ENCODE assay signal across 1 cellular context in the genomic region with DNA sequence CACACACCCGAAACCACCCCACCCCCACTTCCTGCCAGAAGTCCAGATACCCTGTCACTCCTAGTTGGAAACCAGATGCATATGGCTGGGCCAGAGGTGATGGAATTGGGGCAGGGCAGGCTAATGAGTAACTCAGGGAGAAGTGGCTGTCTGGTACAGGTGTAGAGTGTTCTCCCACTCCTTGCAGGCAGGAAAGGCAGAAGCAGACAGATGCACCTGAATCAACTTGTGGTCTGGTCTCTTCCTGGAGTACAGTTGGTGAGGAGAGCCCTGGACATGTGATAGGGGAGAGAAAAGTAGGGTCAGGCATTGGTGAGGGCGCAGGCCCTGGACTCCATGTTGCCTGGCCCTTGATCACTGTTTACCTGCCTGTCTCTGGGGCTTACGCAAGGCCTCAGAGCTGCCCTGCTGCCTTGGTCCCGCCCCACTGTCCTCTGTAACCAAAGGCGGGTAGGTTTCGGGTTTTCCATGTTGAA.
A peak's percentile ranks its signal among the peaks of the same experiment; 100 is the strongest.
TF ChIP-seq lines count a peak whose summit lies in the region.

No MANE protein-coding gene starts in this region.

TF ChIP-seq in HepG2, 621 proteins besides CTCF, POLR2A, EP300 and RAD21 (continued from another document and continues in another):
- TF ChIP-seq, protein P1, sequence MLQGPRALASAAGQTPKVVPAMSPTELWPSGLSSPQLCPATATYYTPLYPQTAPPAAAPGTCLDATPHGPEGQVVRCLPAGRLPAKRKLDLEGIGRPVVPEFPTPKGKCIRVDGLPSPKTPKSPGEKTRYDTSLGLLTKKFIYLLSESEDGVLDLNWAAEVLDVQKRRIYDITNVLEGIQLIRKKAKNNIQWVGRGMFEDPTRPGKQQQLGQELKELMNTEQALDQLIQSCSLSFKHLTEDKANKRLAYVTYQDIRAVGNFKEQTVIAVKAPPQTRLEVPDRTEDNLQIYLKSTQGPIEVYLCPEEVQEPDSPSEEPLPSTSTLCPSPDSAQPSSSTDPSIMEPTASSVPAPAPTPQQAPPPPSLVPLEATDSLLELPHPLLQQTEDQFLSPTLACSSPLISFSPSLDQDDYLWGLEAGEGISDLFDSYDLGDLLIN (CRISPR knock-in tag; IDR thresholded peaks at IDR 0.05; ENCODE audit: borderline replicate concordance) = no peak
- TF ChIP-seq MEF2D (CRISPR knock-in tag; IDR thresholded peaks at IDR 0.05) (no peak), HDAC2 (CRISPR knock-in tag; IDR thresholded peaks at IDR 0.05) (peak; percentile 67), GPN1 (CRISPR knock-in tag; IDR thresholded peaks at IDR 0.05; ENCODE audit: borderline replicate concordance) (no peak), ZBTB7B (CRISPR knock-in tag; IDR thresholded peaks at IDR 0.05) (0 out of 2 replicates have a peak, but pooled peaks have one; percentile 20), GABPA (IDR thresholded peaks at IDR 0.05; ENCODE audit: low read depth, low read length) (no peak), GABPA (CRISPR knock-in tag; IDR thresholded peaks at IDR 0.05; ENCODE audit: low read depth) (peak; percentile 33; the same call in 1 of the 2 replicates), ZSCAN31 (CRISPR knock-in tag; IDR thresholded peaks at IDR 0.05; ENCODE audit: low read depth) (peak; percentile 84), CCDC6 (CRISPR knock-in tag; IDR thresholded peaks at IDR 0.05) (peak; percentile 63; the same call in 1 of the 2 replicates), KLF12 (CRISPR knock-in tag; IDR thresholded peaks at IDR 0.05; ENCODE audit: borderline replicate concordance) (0 out of 2 replicates have a peak, but pooled peaks have one; percentile 39), TEAD3 (CRISPR knock-in tag; optimal IDR thresholded peaks at IDR 0.05; ENCODE audit: borderline replicate concordance) (peak; percentile 16), ZFY (CRISPR knock-in tag; IDR thresholded peaks at IDR 0.05) (peak; percentile 66), ZNF543 (CRISPR knock-in tag; IDR thresholded peaks at IDR 0.05) (no peak), RFXAP (CRISPR knock-in tag; IDR thresholded peaks at IDR 0.05; ENCODE audit: borderline replicate concordance) (0 out of 2 replicates have a peak, but pooled peaks have one; percentile 43), KLF16 (CRISPR knock-in tag; IDR thresholded peaks at IDR 0.05) (no peak), ZNF331 (CRISPR knock-in tag; IDR thresholded peaks at IDR 0.05) (peak; percentile 55; the same call in 1 of the 2 replicates), HCFC1 (IDR thresholded peaks at IDR 0.05; ENCODE audit: low read depth, low read length) (no peak), DNMT3B (CRISPR knock-in tag; conservative IDR thresholded peaks at IDR 0.05) (no peak)
- TF ChIP-seq, protein P2, sequence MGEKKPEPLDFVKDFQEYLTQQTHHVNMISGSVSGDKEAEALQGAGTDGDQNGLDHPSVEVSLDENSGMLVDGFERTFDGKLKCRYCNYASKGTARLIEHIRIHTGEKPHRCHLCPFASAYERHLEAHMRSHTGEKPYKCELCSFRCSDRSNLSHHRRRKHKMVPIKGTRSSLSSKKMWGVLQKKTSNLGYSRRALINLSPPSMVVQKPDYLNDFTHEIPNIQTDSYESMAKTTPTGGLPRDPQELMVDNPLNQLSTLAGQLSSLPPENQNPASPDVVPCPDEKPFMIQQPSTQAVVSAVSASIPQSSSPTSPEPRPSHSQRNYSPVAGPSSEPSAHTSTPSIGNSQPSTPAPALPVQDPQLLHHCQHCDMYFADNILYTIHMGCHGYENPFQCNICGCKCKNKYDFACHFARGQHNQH (CRISPR knock-in tag; IDR thresholded peaks at IDR 0.05) = no peak
- TF ChIP-seq, protein P3, sequence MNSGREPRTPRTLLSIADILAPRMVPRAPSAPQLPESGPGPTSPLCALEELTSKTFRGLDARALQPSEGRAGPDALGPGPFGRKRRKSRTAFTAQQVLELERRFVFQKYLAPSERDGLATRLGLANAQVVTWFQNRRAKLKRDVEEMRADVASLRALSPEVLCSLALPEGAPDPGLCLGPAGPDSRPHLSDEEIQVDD (CRISPR knock-in tag; IDR thresholded peaks at IDR 0.05; ENCODE audit: borderline replicate concordance) = no peak
- TF ChIP-seq, protein P4, sequence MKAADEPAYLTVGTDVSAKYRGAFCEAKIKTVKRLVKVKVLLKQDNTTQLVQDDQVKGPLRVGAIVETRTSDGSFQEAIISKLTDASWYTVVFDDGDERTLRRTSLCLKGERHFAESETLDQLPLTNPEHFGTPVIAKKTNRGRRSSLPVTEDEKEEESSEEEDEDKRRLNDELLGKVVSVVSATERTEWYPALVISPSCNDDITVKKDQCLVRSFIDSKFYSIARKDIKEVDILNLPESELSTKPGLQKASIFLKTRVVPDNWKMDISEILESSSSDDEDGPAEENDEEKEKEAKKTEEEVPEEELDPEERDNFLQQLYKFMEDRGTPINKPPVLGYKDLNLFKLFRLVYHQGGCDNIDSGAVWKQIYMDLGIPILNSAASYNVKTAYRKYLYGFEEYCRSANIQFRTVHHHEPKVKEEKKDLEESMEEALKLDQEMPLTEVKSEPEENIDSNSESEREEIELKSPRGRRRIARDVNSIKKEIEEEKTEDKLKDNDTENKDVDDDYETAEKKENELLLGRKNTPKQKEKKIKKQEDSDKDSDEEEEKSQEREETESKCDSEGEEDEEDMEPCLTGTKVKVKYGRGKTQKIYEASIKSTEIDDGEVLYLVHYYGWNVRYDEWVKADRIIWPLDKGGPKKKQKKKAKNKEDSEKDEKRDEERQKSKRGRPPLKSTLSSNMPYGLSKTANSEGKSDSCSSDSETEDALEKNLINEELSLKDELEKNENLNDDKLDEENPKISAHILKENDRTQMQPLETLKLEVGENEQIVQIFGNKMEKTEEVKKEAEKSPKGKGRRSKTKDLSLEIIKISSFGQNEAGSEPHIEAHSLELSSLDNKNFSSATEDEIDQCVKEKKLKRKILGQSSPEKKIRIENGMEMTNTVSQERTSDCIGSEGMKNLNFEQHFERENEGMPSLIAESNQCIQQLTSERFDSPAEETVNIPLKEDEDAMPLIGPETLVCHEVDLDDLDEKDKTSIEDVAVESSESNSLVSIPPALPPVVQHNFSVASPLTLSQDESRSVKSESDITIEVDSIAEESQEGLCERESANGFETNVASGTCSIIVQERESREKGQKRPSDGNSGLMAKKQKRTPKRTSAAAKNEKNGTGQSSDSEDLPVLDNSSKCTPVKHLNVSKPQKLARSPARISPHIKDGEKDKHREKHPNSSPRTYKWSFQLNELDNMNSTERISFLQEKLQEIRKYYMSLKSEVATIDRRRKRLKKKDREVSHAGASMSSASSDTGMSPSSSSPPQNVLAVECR (CRISPR knock-in tag; IDR thresholded peaks at IDR 0.05; ENCODE audit: borderline replicate concordance) = peak; percentile 72; the same call in 1 of the 2 replicates
- TF ChIP-seq, protein P5, sequence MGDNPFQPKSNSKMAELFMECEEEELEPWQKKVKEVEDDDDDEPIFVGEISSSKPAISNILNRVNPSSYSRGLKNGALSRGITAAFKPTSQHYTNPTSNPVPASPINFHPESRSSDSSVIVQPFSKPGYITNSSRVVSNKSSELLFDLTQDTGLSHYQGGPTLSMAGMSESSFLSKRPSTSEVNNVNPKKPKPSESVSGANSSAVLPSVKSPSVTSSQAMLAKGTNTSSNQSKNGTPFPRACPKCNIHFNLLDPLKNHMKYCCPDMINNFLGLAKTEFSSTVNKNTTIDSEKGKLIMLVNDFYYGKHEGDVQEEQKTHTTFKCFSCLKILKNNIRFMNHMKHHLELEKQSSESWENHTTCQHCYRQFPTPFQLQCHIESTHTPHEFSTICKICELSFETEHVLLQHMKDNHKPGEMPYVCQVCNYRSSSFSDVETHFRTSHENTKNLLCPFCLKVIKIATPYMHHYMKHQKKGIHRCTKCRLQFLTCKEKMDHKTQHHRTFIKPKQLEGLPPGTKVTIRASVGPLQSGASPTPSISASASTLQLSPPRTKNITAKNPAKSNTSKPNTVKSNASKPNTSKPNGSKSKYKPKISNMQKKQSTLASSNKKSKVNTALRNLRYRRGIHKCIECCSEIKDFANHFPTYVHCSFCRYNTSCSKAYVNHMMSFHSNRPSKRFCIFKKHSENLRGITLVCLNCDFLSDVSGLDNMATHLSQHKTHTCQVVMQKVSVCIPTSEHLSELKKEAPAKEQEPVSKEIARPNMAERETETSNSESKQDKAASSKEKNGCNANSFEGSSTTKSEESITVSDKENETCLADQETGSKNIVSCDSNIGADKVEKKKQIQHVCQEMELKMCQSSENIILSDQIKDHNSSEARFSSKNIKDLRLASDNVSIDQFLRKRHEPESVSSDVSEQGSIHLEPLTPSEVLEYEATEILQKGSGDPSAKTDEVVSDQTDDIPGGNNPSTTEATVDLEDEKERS (CRISPR knock-in tag; IDR thresholded peaks at IDR 0.05) = peak; percentile 57
- TF ChIP-seq, protein P6, sequence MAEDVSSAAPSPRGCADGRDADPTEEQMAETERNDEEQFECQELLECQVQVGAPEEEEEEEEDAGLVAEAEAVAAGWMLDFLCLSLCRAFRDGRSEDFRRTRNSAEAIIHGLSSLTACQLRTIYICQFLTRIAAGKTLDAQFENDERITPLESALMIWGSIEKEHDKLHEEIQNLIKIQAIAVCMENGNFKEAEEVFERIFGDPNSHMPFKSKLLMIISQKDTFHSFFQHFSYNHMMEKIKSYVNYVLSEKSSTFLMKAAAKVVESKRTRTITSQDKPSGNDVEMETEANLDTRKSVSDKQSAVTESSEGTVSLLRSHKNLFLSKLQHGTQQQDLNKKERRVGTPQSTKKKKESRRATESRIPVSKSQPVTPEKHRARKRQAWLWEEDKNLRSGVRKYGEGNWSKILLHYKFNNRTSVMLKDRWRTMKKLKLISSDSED (CRISPR knock-in tag; IDR thresholded peaks at IDR 0.05) = no peak
- TF ChIP-seq, protein P7, sequence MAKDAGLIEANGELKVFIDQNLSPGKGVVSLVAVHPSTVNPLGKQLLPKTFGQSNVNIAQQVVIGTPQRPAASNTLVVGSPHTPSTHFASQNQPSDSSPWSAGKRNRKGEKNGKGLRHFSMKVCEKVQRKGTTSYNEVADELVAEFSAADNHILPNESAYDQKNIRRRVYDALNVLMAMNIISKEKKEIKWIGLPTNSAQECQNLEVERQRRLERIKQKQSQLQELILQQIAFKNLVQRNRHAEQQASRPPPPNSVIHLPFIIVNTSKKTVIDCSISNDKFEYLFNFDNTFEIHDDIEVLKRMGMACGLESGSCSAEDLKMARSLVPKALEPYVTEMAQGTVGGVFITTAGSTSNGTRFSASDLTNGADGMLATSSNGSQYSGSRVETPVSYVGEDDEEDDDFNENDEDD (CRISPR knock-in tag; IDR thresholded peaks at IDR 0.05; ENCODE audit: borderline replicate concordance) = peak; percentile 25; the same call in 1 of the 2 replicates
- TF ChIP-seq, protein P8, sequence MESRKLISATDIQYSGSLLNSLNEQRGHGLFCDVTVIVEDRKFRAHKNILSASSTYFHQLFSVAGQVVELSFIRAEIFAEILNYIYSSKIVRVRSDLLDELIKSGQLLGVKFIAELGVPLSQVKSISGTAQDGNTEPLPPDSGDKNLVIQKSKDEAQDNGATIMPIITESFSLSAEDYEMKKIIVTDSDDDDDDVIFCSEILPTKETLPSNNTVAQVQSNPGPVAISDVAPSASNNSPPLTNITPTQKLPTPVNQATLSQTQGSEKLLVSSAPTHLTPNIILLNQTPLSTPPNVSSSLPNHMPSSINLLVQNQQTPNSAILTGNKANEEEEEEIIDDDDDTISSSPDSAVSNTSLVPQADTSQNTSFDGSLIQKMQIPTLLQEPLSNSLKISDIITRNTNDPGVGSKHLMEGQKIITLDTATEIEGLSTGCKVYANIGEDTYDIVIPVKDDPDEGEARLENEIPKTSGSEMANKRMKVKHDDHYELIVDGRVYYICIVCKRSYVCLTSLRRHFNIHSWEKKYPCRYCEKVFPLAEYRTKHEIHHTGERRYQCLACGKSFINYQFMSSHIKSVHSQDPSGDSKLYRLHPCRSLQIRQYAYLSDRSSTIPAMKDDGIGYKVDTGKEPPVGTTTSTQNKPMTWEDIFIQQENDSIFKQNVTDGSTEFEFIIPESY (CRISPR knock-in tag; IDR thresholded peaks at IDR 0.05) = no peak
- TF ChIP-seq, protein P9, sequence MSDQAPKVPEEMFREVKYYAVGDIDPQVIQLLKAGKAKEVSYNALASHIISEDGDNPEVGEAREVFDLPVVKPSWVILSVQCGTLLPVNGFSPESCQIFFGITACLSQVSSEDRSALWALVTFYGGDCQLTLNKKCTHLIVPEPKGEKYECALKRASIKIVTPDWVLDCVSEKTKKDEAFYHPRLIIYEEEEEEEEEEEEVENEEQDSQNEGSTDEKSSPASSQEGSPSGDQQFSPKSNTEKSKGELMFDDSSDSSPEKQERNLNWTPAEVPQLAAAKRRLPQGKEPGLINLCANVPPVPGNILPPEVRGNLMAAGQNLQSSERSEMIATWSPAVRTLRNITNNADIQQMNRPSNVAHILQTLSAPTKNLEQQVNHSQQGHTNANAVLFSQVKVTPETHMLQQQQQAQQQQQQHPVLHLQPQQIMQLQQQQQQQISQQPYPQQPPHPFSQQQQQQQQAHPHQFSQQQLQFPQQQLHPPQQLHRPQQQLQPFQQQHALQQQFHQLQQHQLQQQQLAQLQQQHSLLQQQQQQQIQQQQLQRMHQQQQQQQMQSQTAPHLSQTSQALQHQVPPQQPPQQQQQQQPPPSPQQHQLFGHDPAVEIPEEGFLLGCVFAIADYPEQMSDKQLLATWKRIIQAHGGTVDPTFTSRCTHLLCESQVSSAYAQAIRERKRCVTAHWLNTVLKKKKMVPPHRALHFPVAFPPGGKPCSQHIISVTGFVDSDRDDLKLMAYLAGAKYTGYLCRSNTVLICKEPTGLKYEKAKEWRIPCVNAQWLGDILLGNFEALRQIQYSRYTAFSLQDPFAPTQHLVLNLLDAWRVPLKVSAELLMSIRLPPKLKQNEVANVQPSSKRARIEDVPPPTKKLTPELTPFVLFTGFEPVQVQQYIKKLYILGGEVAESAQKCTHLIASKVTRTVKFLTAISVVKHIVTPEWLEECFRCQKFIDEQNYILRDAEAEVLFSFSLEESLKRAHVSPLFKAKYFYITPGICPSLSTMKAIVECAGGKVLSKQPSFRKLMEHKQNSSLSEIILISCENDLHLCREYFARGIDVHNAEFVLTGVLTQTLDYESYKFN (CRISPR knock-in tag; conservative IDR thresholded peaks at IDR 0.05) = peak; percentile 83
